Comparison of ENCODE assay signal across 9 cellular contexts in genomic region chr3:67384790-67385397, GRCh38.
DNase-seq lines count a peak whose midpoint lies in the region; ATAC-seq, FAIRE-seq and TF ChIP-seq lines count a peak whose summit lies in the region.
"Had no signal": no experiment of that assay in that cellular context is flagged by ENCODE, and none has a peak within 500 bp of the region (broad histone marks: within the 10 kb centered on the region; RNA-seq: fewer than 3 reads in every experiment).

No MANE protein-coding gene starts in this region.

- TF ChIP-seq POLR2A in GM12892 (IDR thresholded peaks at IDR 0.05; ENCODE audit: low read depth, low read length) (no peak), sigmoid colon (IDR thresholded peaks at IDR 0.05) (no peak)

- no peak for ATAC-seq in GM21825 (IDR thresholded peaks at IDR 0.05; ENCODE audit: unreplicated experiment)

- H3K79me2 ChIP-seq in smooth muscle cell (ENCODE audit: low read depth), result no peaks in the 10 kb centered on the region

- no peak overlapping the region for H3K27ac ChIP-seq in A673 (ENCODE audit: low read depth, low read length, poor library complexity, severe bottlenecking)
- no peak overlapping the region for H3K27ac ChIP-seq in smooth muscle cell (ENCODE audit: low read depth)
- H3K27ac ChIP-seq in sigmoid colon, result no peak overlapping the region

- peak; percentile 65 for TF ChIP-seq CTCF in A673 (conservative IDR thresholded peaks at IDR 0.05; ENCODE audit: low read depth, low read length)
- TF ChIP-seq CTCF in smooth muscle cell (IDR thresholded peaks at IDR 0.05; ENCODE audit: borderline replicate concordance, insufficient read depth, poor library complexity, severe bottlenecking), result peak; percentile 56
- no peak for TF ChIP-seq CTCF in sigmoid colon (IDR thresholded peaks at IDR 0.05)

- intact Hi-C loops in A673 (cut with micrococcal nuclease; ENCODE audit: unreplicated experiment) (loop anchor here (2.0 to 5.0 kb wide), 3 partner anchors 406 to 1492 kb away; no protein-coding TSS in a partner anchor), sigmoid colon (cut with DNase I) (loop anchor here (5.0 kb wide), 1 partner anchor 1492 kb away; no protein-coding TSS in a partner anchor)

- peak; percentile 39 for DNase-seq in A673 (ENCODE audit: low spot score)
- no peak for DNase-seq in GM12892 (ENCODE audit: insufficient read length)
- DNase-seq in NCI-H524 (lab: John Stamatoyannopoulos, UW), result peak; percentile 37 to 76
- peak; percentile 28 for DNase-seq in activated T-cell treated with anti-CD3 and anti-CD28 coated beads for 1 hour (ENCODE audit: low read depth)
- peak; percentile 42 for DNase-seq in glomerular endothelial cell (ENCODE audit: extremely low read depth, low read depth, low spot score)
- DNase-seq in smooth muscle cell (lab: John Stamatoyannopoulos, UW; ENCODE audit: unreplicated experiment), result no peak
- DNase-seq in sigmoid colon, result no peak

- TF ChIP-seq EP300 in sigmoid colon (IDR thresholded peaks at IDR 0.05), result no peak

- peaks cover 3% of the 10 kb centered on the region for H4K20me1 ChIP-seq in smooth muscle cell (ENCODE audit: low read depth)

- POLR2A ChIA-PET in A673 (lab: Charles Lee; ENCODE audit: low non-redundant PET), result no interaction called here

- BruUV-seq in A673 (replicated peaks; lab: Mats Ljungman, UMichigan), result no TSS peak

- 53% methylated on average over 10 of the region's 10 CpGs for WGBS in smooth muscle cell (ENCODE audit: low lambda C conversion rate)
- WGBS in sigmoid colon, 2 donors, result 80 to 89% methylated on average over 10 of the region's 10 CpGs

- H3K9ac ChIP-seq in smooth muscle cell (ENCODE audit: low read depth), result no peak overlapping the region

- no peaks in the 10 kb centered on the region for H3K4me1 ChIP-seq in A673 (ENCODE audit: insufficient read depth, low read length, poor library complexity, severe bottlenecking)
- H3K4me1 ChIP-seq in smooth muscle cell (ENCODE audit: low read depth), result no peaks in the 10 kb centered on the region
- H3K4me1 ChIP-seq in sigmoid colon, result peaks cover 0 to 5% (median 0%) of the 10 kb centered on the region in 4 donors

- FAIRE-seq in GM12892 (lab: Jason Lieb, UNC), result peak; percentile 70
- FAIRE-seq: frontal cortex had no signal

- H3F3A ChIP-seq in smooth muscle cell (ENCODE audit: low read depth), result no peaks in the 10 kb centered on the region

- H2AFZ ChIP-seq in smooth muscle cell (ENCODE audit: low read depth), result no peak overlapping the region

- CTCF ChIA-PET in A673 (lab: Charles Lee), result no interaction called here

- no peaks in the 10 kb centered on the region for H3K9me3 ChIP-seq in A673 (ENCODE audit: low read depth, low read length, poor library complexity, severe bottlenecking)
- H3K9me3 ChIP-seq in smooth muscle cell (replicated peaks; ENCODE audit: low read depth), result no peaks in the 10 kb centered on the region
- no peaks in the 10 kb centered on the region for H3K9me3 ChIP-seq in sigmoid colon

- H3K36me3 ChIP-seq in A673 (ENCODE audit: insufficient read depth, low read length, poor library complexity, severe bottlenecking) (no peaks in the 10 kb centered on the region), smooth muscle cell (ENCODE audit: low read depth) (no peaks in the 10 kb centered on the region), sigmoid colon (no peaks in the 10 kb centered on the region)

- H3K27me3 ChIP-seq in A673 (replicated peaks; ENCODE audit: insufficient read depth, low read depth, low read length, poor library complexity), result no peaks in the 10 kb centered on the region
- H3K27me3 ChIP-seq in smooth muscle cell (ENCODE audit: low read depth), result no peaks in the 10 kb centered on the region
- no peaks in the 10 kb centered on the region for H3K27me3 ChIP-seq in sigmoid colon

- no peak overlapping the region for H3K4me2 ChIP-seq in smooth muscle cell

- no peak overlapping the region for H3K4me3 ChIP-seq in A673 (ENCODE audit: low read depth, low read length, poor library complexity, severe bottlenecking)
- H3K4me3 ChIP-seq in smooth muscle cell, result no peak overlapping the region
- H3K4me3 ChIP-seq in sigmoid colon, result no peak overlapping the region

Comparison
In these comparisons a context has a peak if more than half of its experiments do, and no peak if none do; other contexts are left out.
1. DNase-seq: peak in A673 (single experiment), NCI-H524 (2 of 2), activated T-cell treated with anti-CD3 and anti-CD28 coated beads for 1 hour (single experiment) and glomerular endothelial cell (single experiment); none in GM12892 (single experiment), smooth muscle cell (single experiment) and sigmoid colon (single experiment).
2. CTCF ChIP-seq: peak in A673 (single experiment) and smooth muscle cell (single experiment); none in sigmoid colon (0 of 4).